In genomic region chr13:30731658-30732390, GRCh38 we compare ENCODE assay signal across 28 cellular contexts. TPM values are rescaled to one million over a fixed set of nuclear protein-coding genes. Genes with fewer than 3 reads are reported as not detected.
DNase-seq lines count a peak whose midpoint lies in the region; ATAC-seq and TF ChIP-seq lines count a peak whose summit lies in the region.
"Had no signal": no experiment of that assay in that cellular context is flagged by ENCODE, and none has a peak within 500 bp of the region (broad histone marks: within the 10 kb centered on the region; RNA-seq: fewer than 3 reads in every experiment).

No MANE protein-coding gene starts in this region.

- H3K4me1 ChIP-seq in osteoblast (ENCODE audit: insufficient read depth, low read length) (peaks cover 12% of the 10 kb centered on the region), Caco-2 (peaks cover 12% of the 10 kb centered on the region; the same call in 1 of the 2 replicates)
- H3K4me1 ChIP-seq: neural progenitor cell, sigmoid colon, transverse colon had no signal

- H3K27me3 ChIP-seq in osteoblast (ENCODE audit: insufficient read depth, low read length) (peaks cover under 1% of the 10 kb centered on the region), Caco-2 (replicated peaks; ENCODE audit: control insufficient read depth, insufficient read depth, low read length) (no peaks in the 10 kb centered on the region)
- H3K27me3 ChIP-seq: neural progenitor cell, transverse colon had no signal

- no peaks in the 10 kb centered on the region for H3K79me2 ChIP-seq in osteoblast (ENCODE audit: insufficient read depth, low read length)

- no TSS peak for BruUV-seq in Caco-2 (replicated peaks; lab: Mats Ljungman, UMichigan)

- no peak overlapping the region for H3K4me2 ChIP-seq in osteoblast (ENCODE audit: insufficient read depth, low read length)
- H3K4me2 ChIP-seq: KMS-11, neural progenitor cell had no signal

- no peaks in the 10 kb centered on the region for H3K9me3 Mint-ChIP-seq in Caco-2 (ENCODE audit: unreplicated experiment)
- H3K9me3 Mint-ChIP-seq: activated naive CD4-positive, alpha-beta T cell treated with anti-CD3 and anti-CD28 coated beads, Interleukin-2, amount 10 ng/mL, durations not matched to agents 7 days and 5 days; CD4-positive, alpha-beta memory T cell; neural progenitor cell; stimulated activated naive CD8-positive, alpha-beta T cell treated with anti-CD3 and anti-CD28 coated beads, Interleukin-15, amount 100 ng/mL, for 72 hours had no signal

- no peak overlapping the region for H3K27ac ChIP-seq in osteoblast (ENCODE audit: low read depth, low read length)
- H3K27ac ChIP-seq: heart left ventricle, KMS-11, neural progenitor cell, sigmoid colon, SK-N-MC, transverse colon had no signal

- H3K36me3 Mint-ChIP-seq in Caco-2 (ENCODE audit: insufficient read depth, unreplicated experiment), result no peaks in the 10 kb centered on the region
- H3K36me3 Mint-ChIP-seq: activated naive CD4-positive, alpha-beta T cell treated with anti-CD3 and anti-CD28 coated beads, Interleukin-2, amount 10 ng/mL, durations not matched to agents 7 days and 5 days; neural progenitor cell had no signal

- CTCF ChIA-PET in Caco-2 (lab: Charles Lee), result no interaction called here

- H3K36me3 ChIP-seq in osteoblast (ENCODE audit: insufficient read depth, low read length) (no peaks in the 10 kb centered on the region), Caco-2 (ENCODE audit: control insufficient read depth, insufficient read depth, low read length) (no peaks in the 10 kb centered on the region)
- H3K36me3 ChIP-seq: heart left ventricle, neural progenitor cell, sigmoid colon, transverse colon had no signal

- no peaks in the 10 kb centered on the region for H3K4me1 Mint-ChIP-seq in Caco-2 (ENCODE audit: low read depth, unreplicated experiment)

- H4K20me1 ChIP-seq in osteoblast (ENCODE audit: insufficient read depth, low read length), result no peaks in the 10 kb centered on the region

- intact Hi-C loops in Caco-2 (cut with micrococcal nuclease; ENCODE audit: unreplicated experiment), result no loop called here

- no peak overlapping the region for H3K27ac Mint-ChIP-seq in Caco-2 (ENCODE audit: unreplicated experiment)
- H3K27ac Mint-ChIP-seq: activated naive CD4-positive, alpha-beta T cell treated with anti-CD3 and anti-CD28 coated beads, Interleukin-2, amount 10 ng/mL, durations not matched to agents 7 days and 5 days; stimulated activated naive CD8-positive, alpha-beta T cell treated with anti-CD3 and anti-CD28 coated beads, Interleukin-15, amount 100 ng/mL, for 72 hours had no signal

- no peaks in the 10 kb centered on the region for H3K9me3 ChIP-seq in osteoblast (ENCODE audit: low read depth, low read length)
- no peaks in the 10 kb centered on the region for H3K9me3 ChIP-seq in Caco-2
- H3K9me3 ChIP-seq: heart left ventricle, sigmoid colon, transverse colon had no signal

- ATAC-seq in GM21786 (IDR thresholded peaks at IDR 0.05; ENCODE audit: unreplicated experiment), result no peak
- ATAC-seq in GM21576 (IDR thresholded peaks at IDR 0.05; ENCODE audit: unreplicated experiment), result no peak
- ATAC-seq: heart left ventricle; stimulated activated naive CD8-positive, alpha-beta T cell treated with anti-CD3 and anti-CD28 coated beads, Interleukin-15, amount 100 ng/mL, for 72 hours had no signal

- H3K4me3 ChIP-seq in osteoblast (ENCODE audit: insufficient read depth, low read length) (no peak overlapping the region), Caco-2 (ENCODE audit: low read depth, low read length) (no peak overlapping the region)
- H3K4me3 ChIP-seq: heart left ventricle, lung, neural progenitor cell, sigmoid colon, SK-N-MC, transverse colon had no signal

- DNase-seq in G401 (ENCODE audit: low spot score), result peak; percentile 53
- DNase-seq in NCI-H1092 treated with DMSO at 0.1 percent for 48 hours (lab: John Stamatoyannopoulos, UW), result peak; percentile 26
- peak; percentile 43 for DNase-seq in astrocyte of the hippocampus (ENCODE audit: low read depth, low spot score)
- peak; percentile 21 for DNase-seq in osteoblast (ENCODE audit: insufficient read length, low spot score, missing footprints)
- DNase-seq in dedifferentiated amniotic fluid mesenchymal stem cell (ENCODE audit: extremely low spot score), result no peak
- DNase-seq in Caco-2, result no peak
- DNase-seq: activated CD4-positive, alpha-beta T cell treated with anti-CD3 and anti-CD28 coated beads for 48 hours; activated naive CD4-positive, alpha-beta T cell treated with anti-CD3 and anti-CD28 coated beads, Interleukin-2, amount 10 ng/mL, durations not matched to agents 7 days and 5 days; activated T-cell treated with anti-CD3 and anti-CD28 coated beads, Interleukin-2, amount 50 U/mL, for 48 hours; amniotic stem cell; CD4-positive, alpha-beta memory T cell; dermis blood vessel endothelial cell; GF-D8; heart left ventricle; NCI-H2029 treated with DMSO at 0.1 percent for 48 hours; NCI-H510A treated with DMSO at 0.1 percent for 48 hours; RPMI8226; sigmoid colon; stimulated activated naive CD8-positive, alpha-beta T cell treated with anti-CD3 and anti-CD28 coated beads, Interleukin-15, amount 100 ng/mL, for 72 hours; T-helper 2 cell; transverse colon had no signal

- POLR2A ChIA-PET in Caco-2 (lab: Charles Lee), result no interaction called here

- H2AFZ ChIP-seq in osteoblast (ENCODE audit: low read length), result no peak overlapping the region
- H2AFZ ChIP-seq: neural progenitor cell had no signal

- no peaks in the 10 kb centered on the region for H3K27me3 Mint-ChIP-seq in Caco-2 (ENCODE audit: insufficient read depth, unreplicated experiment)
- H3K27me3 Mint-ChIP-seq: CD4-positive, alpha-beta memory T cell had no signal

- in situ Hi-C loops in G401 (cut with HindIII; ENCODE audit: low sequenced_read_pairs), result no loop called here

- no peak overlapping the region for H3K4me3 Mint-ChIP-seq in Caco-2 (ENCODE audit: unreplicated experiment)
- H3K4me3 Mint-ChIP-seq: activated naive CD4-positive, alpha-beta T cell treated with anti-CD3 and anti-CD28 coated beads, Interleukin-2, amount 10 ng/mL, durations not matched to agents 7 days and 5 days; stimulated activated naive CD8-positive, alpha-beta T cell treated with anti-CD3 and anti-CD28 coated beads, Interleukin-15, amount 100 ng/mL, for 72 hours had no signal

- TF ChIP-seq CTCF in osteoblast (IDR thresholded peaks at IDR 0.05; ENCODE audit: extremely low read depth, low read depth, low read length) (no peak), Caco-2 (IDR thresholded peaks at IDR 0.05; ENCODE audit: insufficient read depth in 1 of 2, low read depth in 1 of 2, low read length in 1 of 2, severe bottlenecking in 1 of 2, unreplicated experiment in 1 of 2) (no peak)

RNA-seq across cellular contexts. Expression of gene ALOX5AP, which starts 3.5 kb away (rescaled TPM):
- total RNA-seq in G401 (2014; rRNA removed; shearing (Covaris generic)), result not detected in 2 replicates
- total RNA-seq in osteoblast (0.29 TPM in 1 of 2 replicates, not detected in the other), Caco-2 (2022) (0.37 and 1.1 TPM in 2 replicates)
- total RNA-seq: endothelial cell of umbilical vein had no signal

Comparison
In these comparisons a context has a peak if more than half of its experiments do, and no peak if none do; other contexts are left out.
1. DNase-seq: peak in G401 (single experiment), NCI-H1092 treated with DMSO at 0.1 percent for 48 hours (single experiment), astrocyte of the hippocampus (single experiment) and osteoblast (single experiment); none in dedifferentiated amniotic fluid mesenchymal stem cell (single experiment) and Caco-2 (0 of 2).